19 cellular contexts compared by ENCODE assay signal in the genomic region with DNA sequence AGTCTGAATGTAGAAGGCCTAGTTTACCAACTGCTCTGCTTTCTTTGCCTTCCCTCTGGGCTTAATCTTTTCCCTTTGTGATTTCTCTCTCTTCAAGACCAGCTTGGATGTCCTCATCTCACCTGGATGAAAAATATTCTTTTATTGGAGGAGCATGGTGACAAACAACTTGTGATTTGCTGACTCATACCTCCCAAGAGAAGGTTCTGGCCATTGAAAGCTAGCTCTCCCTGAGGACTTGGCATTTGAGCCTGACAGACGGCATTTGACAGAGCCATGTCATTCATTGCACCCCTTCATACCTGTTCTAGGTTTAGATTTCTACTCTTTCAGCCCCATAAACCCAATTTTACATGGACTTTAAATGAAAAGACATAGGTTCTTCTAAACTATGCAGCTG. TPM values are rescaled to one million over a fixed set of nuclear protein-coding genes. Genes with fewer than 3 reads are reported as not detected.
A peak's percentile ranks its signal among the peaks of the same experiment; 100 is the strongest.
DNase-seq lines count a peak whose midpoint lies in the region; ATAC-seq and TF ChIP-seq lines count a peak whose summit lies in the region.
"Had no signal": no experiment of that assay in that cellular context is flagged by ENCODE, and none has a peak within 500 bp of the region (broad histone marks: within the 10 kb centered on the region; RNA-seq: fewer than 3 reads in every experiment).

No MANE protein-coding gene starts in this region.

- H3K27ac Mint-ChIP-seq in CD14-positive monocyte (peak overlapping the region; percentile 18 to 87 (median 68)), H9 (peak overlapping the region in 2 of 3 experiments; percentile 9 to 41; a peak in 5 of 7 replicates)
- H3K27ac Mint-ChIP-seq in activated naive CD8-positive, alpha-beta T cell treated with anti-CD3 and anti-CD28 coated beads, Interleukin-2, amount 50 U/mL, for 24 hours: peak overlapping the region; percentile 76

- in situ Hi-C loops in GM13977 (cut with MboI; ENCODE audit: low pct_unique_long_range_greater_than_20kb, low sequenced_read_pairs, unreplicated experiment): no loop called here

- H2BK5ac ChIP-seq in H9 (ENCODE audit: insufficient read length, low read length): no peak overlapping the region

- no peaks in the 10 kb centered on the region for H3K79me2 ChIP-seq in H9 (ENCODE audit: insufficient read depth, low read length)

- H3K4me2 ChIP-seq in H9 (ENCODE audit: insufficient read depth, insufficient read length, low read length): no peak overlapping the region

- no peak overlapping the region for H3K18ac ChIP-seq in H9 (ENCODE audit: insufficient read length, low read depth, low read length)

- H3K9me3 ChIP-seq in H9 (ENCODE audit: control insufficient read depth, low read depth, low read length) (no peaks in the 10 kb centered on the region), lower lobe of right lung (no peaks in the 10 kb centered on the region)
- H3K9me3 ChIP-seq: heart right ventricle, right atrium auricular region had no signal

- DNase-seq in CD14-positive monocyte (ENCODE audit: low spot score) (no peak), H9 (no peak), lower lobe of right lung (no peak), NCI-H2227 treated with DMSO at 0.1 percent for 48 hours (lab: John Stamatoyannopoulos, UW) (no peak), GM13977 (ENCODE audit: low spot score) (no peak)
- DNase-seq in activated naive CD8-positive, alpha-beta T cell treated with anti-CD3 and anti-CD28 coated beads, Interleukin-2, amount 50 U/mL, for 24 hours: no peak
- DNase-seq: activated CD4-positive, alpha-beta memory T cell treated with anti-CD3 and anti-CD28 coated beads, Interleukin-2, amount 10 ng/mL, durations not matched to agents 7 days and 5 days; activated naive CD4-positive, alpha-beta T cell treated with anti-CD3 and anti-CD28 coated beads, Interleukin-2, amount 10 ng/mL, durations not matched to agents 7 days and 5 days; caudate nucleus; erythroblast; heart right ventricle; Karpas-422; left cardiac atrium; naive thymus-derived CD4-positive, alpha-beta T cell; NCI-H2029; NCI-H69; stimulated activated CD4-positive, alpha-beta T cell treated with anti-CD3 and anti-CD28 coated beads, Interleukin-2, amount 100 ng/mL, for 48 hours had no signal

- no peak overlapping the region for H2BK15ac ChIP-seq in H9 (ENCODE audit: low read depth, low read length)

- no peak overlapping the region for H4K91ac ChIP-seq in H9 (ENCODE audit: insufficient read length, low read depth, low read length)

- H3K4me1 Mint-ChIP-seq in CD14-positive monocyte (peaks cover 14% of the 10 kb centered on the region), H9 (no peaks in the 10 kb centered on the region)
- H3K4me1 Mint-ChIP-seq in activated naive CD8-positive, alpha-beta T cell treated with anti-CD3 and anti-CD28 coated beads, Interleukin-2, amount 50 U/mL, for 24 hours: peaks cover 37% of the 10 kb centered on the region

- H3K14ac ChIP-seq in H9 (ENCODE audit: insufficient read depth, low read length): no peak overlapping the region

- no peak overlapping the region for H3K56ac ChIP-seq in H9 (ENCODE audit: insufficient read length, low read depth, low read length)

- intact Hi-C loops in CD14-positive monocyte (cut with micrococcal nuclease): no loop called here
- intact Hi-C loops in lower lobe of right lung (cut with DNase I): no loop called here

- no peaks in the 10 kb centered on the region for H4K20me1 ChIP-seq in H9 (ENCODE audit: control insufficient read depth, insufficient read depth, insufficient read length)

- H3K4me3 ChIP-seq in lower lobe of right lung: no peak overlapping the region
- H3K4me3 ChIP-seq: heart right ventricle, right atrium auricular region had no signal

- H3K9ac ChIP-seq in H9 (ENCODE audit: extremely low read depth, insufficient read length, low read length): no peak overlapping the region

- no peak for TF ChIP-seq CTCF in CD14-positive monocyte (IDR thresholded peaks at IDR 0.05)
- no peak for TF ChIP-seq CTCF in H9 (conservative IDR thresholded peaks at IDR 0.05)
- no peak for TF ChIP-seq CTCF in lower lobe of right lung (IDR thresholded peaks at IDR 0.05)
- TF ChIP-seq CTCF in GM13977 (IDR thresholded peaks at IDR 0.05; ENCODE audit: extremely low read depth, insufficient read depth, missing control alignments): no peak

- no peak overlapping the region for H3K27ac ChIP-seq in H9 (ENCODE audit: insufficient read length, low read depth, low read length)
- H3K27ac ChIP-seq in lower lobe of right lung: peak overlapping the region; percentile 44

- no peaks in the 10 kb centered on the region for H3K79me1 ChIP-seq in H9 (ENCODE audit: insufficient read depth, low read depth, low read length, poor library complexity, severe bottlenecking)

- peaks cover 74% of the 10 kb centered on the region for H3K36me3 ChIP-seq in lower lobe of right lung

- H3K36me3 Mint-ChIP-seq in CD14-positive monocyte: peaks cover 77 to 99% of the 10 kb centered on the region in 2 donors
- H3K36me3 Mint-ChIP-seq in H9 (ENCODE audit: insufficient read depth in 1 of 3, low read depth in 3 of 3): peaks cover 5 to 42% (median 24%) of the 10 kb centered on the region in 3 experiments; a peak in 6 of 7 replicates
- H3K36me3 Mint-ChIP-seq in activated naive CD8-positive, alpha-beta T cell treated with anti-CD3 and anti-CD28 coated beads, Interleukin-2, amount 50 U/mL, for 24 hours (ENCODE audit: low read depth): peaks cover 64% of the 10 kb centered on the region

- WGBS in H9 (ENCODE audit: extremely low coverage, insufficient read length, low lambda C conversion rate): no CpG with 5 or more reads among the region's 1 CpG

- no peak overlapping the region for H3T11ph ChIP-seq in H9 (ENCODE audit: low read length)

- no peaks in the 10 kb centered on the region for H3K23me2 ChIP-seq in H9 (ENCODE audit: insufficient read length, low read depth, low read length, poor library complexity, severe bottlenecking)

- H3K9me3 Mint-ChIP-seq in CD14-positive monocyte: no peaks in the 10 kb centered on the region
- no peaks in the 10 kb centered on the region for H3K9me3 Mint-ChIP-seq in H9
- H3K9me3 Mint-ChIP-seq in activated naive CD8-positive, alpha-beta T cell treated with anti-CD3 and anti-CD28 coated beads, Interleukin-2, amount 50 U/mL, for 24 hours: no peaks in the 10 kb centered on the region
- H3K9me3 Mint-ChIP-seq: activated CD4-positive, alpha-beta memory T cell treated with anti-CD3 and anti-CD28 coated beads, Interleukin-2, amount 10 ng/mL, durations not matched to agents 7 days and 5 days; activated naive CD4-positive, alpha-beta T cell treated with anti-CD3 and anti-CD28 coated beads, Interleukin-2, amount 10 ng/mL, durations not matched to agents 7 days and 5 days; naive thymus-derived CD4-positive, alpha-beta T cell had no signal

- no peak overlapping the region for H3K4ac ChIP-seq in H9 (ENCODE audit: low read depth, low read length)

- no peak overlapping the region for H2BK20ac ChIP-seq in H9 (ENCODE audit: low read depth, low read length, poor library complexity, severe bottlenecking)

- H2AK5ac ChIP-seq in H9 (ENCODE audit: insufficient read length, low read length): no peak overlapping the region

- no peaks in the 10 kb centered on the region; the same call in 1 of the 2 replicates for H3K27me3 ChIP-seq in H9 (ENCODE audit: insufficient read depth, low read length)
- H3K27me3 ChIP-seq in lower lobe of right lung (ENCODE audit: low read depth): no peaks in the 10 kb centered on the region
- H3K27me3 ChIP-seq: heart right ventricle, right atrium auricular region had no signal

- H3K27me3 Mint-ChIP-seq in CD14-positive monocyte (ENCODE audit: low read depth in 3 of 3): no peaks in the 10 kb centered on the region
- H3K27me3 Mint-ChIP-seq in H9 (ENCODE audit: low read depth): no peaks in the 10 kb centered on the region
- H3K27me3 Mint-ChIP-seq in activated naive CD8-positive, alpha-beta T cell treated with anti-CD3 and anti-CD28 coated beads, Interleukin-2, amount 50 U/mL, for 24 hours: no peaks in the 10 kb centered on the region
- H3K27me3 Mint-ChIP-seq: activated CD4-positive, alpha-beta memory T cell treated with anti-CD3 and anti-CD28 coated beads, Interleukin-2, amount 10 ng/mL, durations not matched to agents 7 days and 5 days; activated naive CD4-positive, alpha-beta T cell treated with anti-CD3 and anti-CD28 coated beads, Interleukin-2, amount 10 ng/mL, durations not matched to agents 7 days and 5 days; naive thymus-derived CD4-positive, alpha-beta T cell had no signal

- H3K4me3 Mint-ChIP-seq in CD14-positive monocyte (no peak overlapping the region), H9 (no peak overlapping the region)
- H3K4me3 Mint-ChIP-seq in activated naive CD8-positive, alpha-beta T cell treated with anti-CD3 and anti-CD28 coated beads, Interleukin-2, amount 50 U/mL, for 24 hours: no peak overlapping the region
- H3K4me3 Mint-ChIP-seq: activated CD4-positive, alpha-beta memory T cell treated with anti-CD3 and anti-CD28 coated beads, Interleukin-2, amount 10 ng/mL, durations not matched to agents 7 days and 5 days; activated naive CD4-positive, alpha-beta T cell treated with anti-CD3 and anti-CD28 coated beads, Interleukin-2, amount 10 ng/mL, durations not matched to agents 7 days and 5 days had no signal

- no peak overlapping the region for H4K5ac ChIP-seq in H9 (ENCODE audit: insufficient read length, low read depth, low read length)

- no peaks in the 10 kb centered on the region for H3K4me1 ChIP-seq in H9 (ENCODE audit: insufficient read depth, low read length)
- H3K4me1 ChIP-seq in lower lobe of right lung: peaks cover 24% of the 10 kb centered on the region

- no peak overlapping the region for H2BK12ac ChIP-seq in H9 (ENCODE audit: insufficient read length, low read depth, low read length)

- no peak for ATAC-seq in activated naive CD8-positive, alpha-beta T cell treated with anti-CD3 and anti-CD28 coated beads, Interleukin-2, amount 50 U/mL, for 24 hours
- ATAC-seq in lower lobe of right lung: no peak
- no peak for ATAC-seq in HG02678 (IDR thresholded peaks at IDR 0.05; ENCODE audit: unreplicated experiment)
- ATAC-seq: left cardiac atrium; naive thymus-derived CD4-positive, alpha-beta T cell had no signal

- no peak overlapping the region for H2BK120ac ChIP-seq in H9 (ENCODE audit: low read depth, low read length, poor library complexity, severe bottlenecking)

- H2AFZ ChIP-seq in H9 (ENCODE audit: low read length): no peak overlapping the region

- H4K8ac ChIP-seq in H9 (replicated peaks; ENCODE audit: insufficient read length, low read depth, low read length): no peak overlapping the region

- H3K23ac ChIP-seq in H9 (ENCODE audit: insufficient read length, low read depth, low read length): no peak overlapping the region

RNA-seq across cellular contexts. Expression of gene ATG7, which starts 33.3 kb away (rescaled TPM):
- polyA plus RNA-seq in CD14-positive monocyte: 100 to 1,000 TPM in 1 of 2 donors, 10 to 100 TPM in 1; 89.7 to 101 TPM
- total RNA-seq in H9 (2021) (17.9 and 22.1 TPM in 2 replicates), lower lobe of right lung (61.7 TPM)

Comparison
In these comparisons a context has a peak if more than half of its experiments do, and no peak if none do; other contexts are left out.
1. H3K27ac Mint-ChIP-seq: peak in every context shown above with its lines; median percentile 76 in activated naive CD8-positive, alpha-beta T cell treated with anti-CD3 and anti-CD28 coated beads, Interleukin-2, amount 50 U/mL, for 24 hours; 68 in CD14-positive monocyte; 25 in H9.